In genomic region chr5:148913493-148913892, GRCh38 we compare ENCODE assay signal across 1 cellular context.
TF ChIP-seq lines count a peak whose summit lies in the region.

No MANE protein-coding gene starts in this region.

TF ChIP-seq in H1, 55 proteins besides CTCF, POLR2A, EP300 and RAD21 (continued from another document):
- TF ChIP-seq SAP30 (IDR thresholded peaks at IDR 0.05; ENCODE audit: insufficient read depth, insufficient replicate concordance, low read length) (no peak), SP2 (IDR thresholded peaks at IDR 0.05; ENCODE audit: low read length) (no peak)
